ENCODE assay signal across 8 cellular contexts in the genomic region with DNA sequence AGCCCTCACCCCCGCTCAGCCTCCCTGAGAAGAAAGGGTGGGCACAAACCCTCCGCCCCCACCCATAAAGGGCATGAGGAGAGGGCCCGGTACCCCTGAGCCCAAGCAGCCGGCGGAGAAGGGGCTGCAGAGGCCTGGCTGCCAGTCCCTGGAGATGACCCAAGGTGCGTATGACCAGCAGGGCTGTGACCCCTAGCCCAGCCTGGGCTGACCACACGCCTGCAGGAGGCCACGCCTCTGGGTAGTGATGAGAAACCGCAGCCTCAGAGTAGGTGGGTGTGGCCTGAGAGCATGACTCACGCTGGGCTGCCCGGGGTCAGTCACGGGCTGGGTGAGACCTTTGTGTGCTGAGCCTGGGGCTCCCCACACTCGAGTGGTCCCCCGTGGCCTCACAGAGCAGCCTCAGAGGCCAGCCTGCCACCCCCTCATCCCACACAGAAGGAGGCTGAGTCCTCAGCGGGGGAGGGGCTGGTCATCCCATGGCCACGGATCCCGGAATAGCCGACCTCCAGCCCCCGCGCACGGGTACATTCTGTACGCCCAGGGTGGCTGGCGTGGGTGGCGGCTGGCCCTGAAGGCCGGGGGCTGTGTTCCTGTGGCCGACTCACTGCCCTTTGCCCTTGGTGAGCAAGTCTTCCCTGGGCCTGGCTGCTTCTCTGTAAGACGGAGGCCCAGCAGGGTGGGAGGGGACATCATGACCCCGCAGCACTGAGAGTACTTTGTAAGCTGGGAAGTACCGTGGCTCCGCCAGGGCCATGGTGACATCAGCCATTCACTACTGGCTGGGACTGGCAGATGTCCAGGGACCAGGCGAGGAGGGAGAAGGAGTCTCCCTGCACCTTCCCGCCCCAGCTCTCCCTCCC.
A peak's percentile ranks its signal among the peaks of the same experiment; 100 is the strongest.
DNase-seq lines count a peak whose midpoint lies in the region; ATAC-seq, FAIRE-seq and TF ChIP-seq lines count a peak whose summit lies in the region.

No MANE protein-coding gene starts in this region.

- ATAC-seq in Right ventricle myocardium inferior (peak; percentile 91), pancreas (peak; percentile 84 to 93 (median 88)), T-helper 17 cell (no peak)

- peaks cover 3% of the 10 kb centered on the region for H3K4me1 Mint-ChIP-seq in T-helper 17 cell

- H3K27me3 Mint-ChIP-seq in T-helper 17 cell = peaks cover 42% of the 10 kb centered on the region

- DNase-seq in HUDEP-2 (lab: John Stamatoyannopoulos, UW; ENCODE audit: unreplicated experiment in 76 of 76) (peak in 57 of 76 experiments; percentile 1 to 83 (median 41)), adipocyte (ENCODE audit: low read depth) (peak; percentile 91), Right ventricle myocardium inferior (ENCODE audit: missing footprints) (peak; percentile 94), pancreas (peak; percentile 87 to 96 (median 92)), GM19240 (ENCODE audit: insufficient read length, low spot score) (no peak), OCI-LY7 (ENCODE audit: low spot score) (no peak), T-helper 17 cell (no peak)

- no peaks in the 10 kb centered on the region for H3K79me2 ChIP-seq in OCI-LY7 (ENCODE audit: insufficient read depth, low read depth, low read length)

- peaks cover 3% of the 10 kb centered on the region for H3K36me3 Mint-ChIP-seq in T-helper 17 cell (ENCODE audit: low read depth)

- no peak overlapping the region for H3K4me2 ChIP-seq in OCI-LY7 (ENCODE audit: low read length)

- CTCF ChIA-PET in OCI-LY7 (lab: Charles Lee; ENCODE audit: unreplicated experiment) = no interaction called here

- POLR2A ChIA-PET in OCI-LY7 (lab: Charles Lee) = interaction anchor here (0.6 kb wide), 1 partner anchor 31 kb away, joined by 4 read pairs; no protein-coding TSS in a partner anchor

- H3K4me1 ChIP-seq in adipocyte (ENCODE audit: control insufficient read depth, insufficient read depth, low read length) = peaks cover 35% of the 10 kb centered on the region
- peaks cover 11 to 19% (median 16%) of the 10 kb centered on the region in 3 donors for H3K4me1 ChIP-seq in pancreas
- no peaks in the 10 kb centered on the region for H3K4me1 ChIP-seq in OCI-LY7 (ENCODE audit: insufficient read depth, low read length, poor library complexity, severe bottlenecking)

- H3K9me3 ChIP-seq in adipocyte (ENCODE audit: control insufficient read depth, low read length) (no peaks in the 10 kb centered on the region), pancreas (no peaks in the 10 kb centered on the region), OCI-LY7 (ENCODE audit: low read length) (no peaks in the 10 kb centered on the region), T-helper 17 cell (ENCODE audit: control insufficient read depth, low read length, poor library complexity, severe bottlenecking) (no peaks in the 10 kb centered on the region)

- peak overlapping the region; percentile 67 for H3K9ac ChIP-seq in adipocyte (ENCODE audit: low read length)

- no peak overlapping the region for H3K4me3 Mint-ChIP-seq in T-helper 17 cell

- H3K36me3 ChIP-seq in adipocyte (ENCODE audit: control insufficient read depth, insufficient read depth, low read length, severe bottlenecking) (no peaks in the 10 kb centered on the region), pancreas (no peaks in the 10 kb centered on the region), OCI-LY7 (ENCODE audit: insufficient read depth, low read length) (no peaks in the 10 kb centered on the region)

- BruUV-seq in OCI-LY7 (replicated peaks; lab: Mats Ljungman, UMichigan) = no TSS peak

- H2AFZ ChIP-seq in OCI-LY7 (ENCODE audit: low read length) = no peak overlapping the region

- FAIRE-seq in pancreas (lab: Jason Lieb, UNC) = no peak

- no peak overlapping the region for H3K27ac Mint-ChIP-seq in T-helper 17 cell

- intact Hi-C loops in Right ventricle myocardium inferior (cut with DNase I) (loop anchor here (2.0 to 5.0 kb wide), 2 partner anchors 14 to 186 kb away; a partner anchor contains a TSS), pancreas (cut with DNase I) (no loop called here), OCI-LY7 (cut with micrococcal nuclease; ENCODE audit: unreplicated experiment) (no loop called here)

- TF ChIP-seq CTCF in C4-2B (conservative IDR thresholded peaks at IDR 0.05) (no peak), pancreas (IDR thresholded peaks at IDR 0.05) (no peak), OCI-LY7 (conservative IDR thresholded peaks at IDR 0.05; ENCODE audit: low read length) (no peak)

- H3K27me3 ChIP-seq in adipocyte (replicated peaks; ENCODE audit: control insufficient read depth, insufficient read depth, low read length) (peaks cover 10% of the 10 kb centered on the region), pancreas (no peaks in the 10 kb centered on the region)

- H4K20me1 ChIP-seq in OCI-LY7 (ENCODE audit: insufficient read depth, low read length) = no peaks in the 10 kb centered on the region

- H3K27ac ChIP-seq in C4-2B = peak overlapping the region; percentile 5; the same call in 1 of the 2 replicates
- H3K27ac ChIP-seq in pancreas = peak overlapping the region; percentile 86 to 95 (median 87)
- no peak overlapping the region for H3K27ac ChIP-seq in OCI-LY7 (ENCODE audit: low read depth, low read length, poor library complexity, severe bottlenecking)

- H3K9me2 ChIP-seq in OCI-LY7 (ENCODE audit: insufficient read depth, low read length) = no peaks in the 10 kb centered on the region

- H3K4me3 ChIP-seq in adipocyte (ENCODE audit: low read length) = peak overlapping the region; percentile 32
- H3K4me3 ChIP-seq in pancreas = peak overlapping the region in 2 of 4 donors; percentile 11 to 16
- H3K4me3 ChIP-seq in OCI-LY7 (ENCODE audit: low read depth, low read length, poor library complexity, severe bottlenecking) = no peak overlapping the region

- WGBS in pancreas, 2 donors = 21 to 23% methylated on average over 30 to 32 of the region's 32 CpGs

Comparison
In these comparisons a context has a peak if more than half of its experiments do, and no peak if none do; other contexts are left out.
1. DNase-seq: peak in HUDEP-2 (57 of 76), adipocyte (single experiment), Right ventricle myocardium inferior (single experiment) and pancreas (6 of 6); none in GM19240 (single experiment), OCI-LY7 (single experiment) and T-helper 17 cell (0 of 3).